In genomic region chr7:151551820-151552219, GRCh38 we compare ENCODE assay signal across 16 cellular contexts. TPM values are rescaled to one million over a fixed set of nuclear protein-coding genes. Genes with fewer than 3 reads are reported as not detected.
DNase-seq lines count a peak whose midpoint lies in the region; ATAC-seq, FAIRE-seq and TF ChIP-seq lines count a peak whose summit lies in the region.
"Had no signal": no experiment of that assay in that cellular context is flagged by ENCODE, and none has a peak within 500 bp of the region (broad histone marks: within the 10 kb centered on the region; RNA-seq: fewer than 3 reads in every experiment).

No MANE protein-coding gene starts in this region.

- no peak for TF ChIP-seq CTCF in Calu3 (IDR thresholded peaks at IDR 0.05; ENCODE audit: unreplicated experiment)
- no peak for TF ChIP-seq CTCF in chondrocyte (IDR thresholded peaks at IDR 0.05)
- TF ChIP-seq CTCF in pancreas (IDR thresholded peaks at IDR 0.05), result no peak

- H3K4me1 ChIP-seq in pancreas, result peaks cover 0 to 31% (median 5%) of the 10 kb centered on the region in 3 donors

- DNase-seq in Calu3 (no peak), NCI-H2029 (lab: John Stamatoyannopoulos, UW) (peak; percentile 68), chondrocyte (ENCODE audit: low spot score) (no peak), pancreas (no peak), NCI-H1417 (lab: John Stamatoyannopoulos, UW) (no peak), RPMI8226 (no peak)
- DNase-seq in stimulated activated CD4-positive, alpha-beta T cell treated with anti-CD3 and anti-CD28 coated beads, Interleukin-1b, Interleukin-23, amount 100 ng/mL, for 48 hours, result no peak
- DNase-seq: activated CD4-positive, alpha-beta T cell treated with anti-CD3 and anti-CD28 coated beads, Interleukin-2, amount 10 ng/mL, durations not matched to agents 7 days and 5 days; activated gamma-delta T cell treated with Interleukin-2 at 50 U/mL for 16 hours; caudate nucleus; esophagus squamous epithelium; HCEC 1CT; NCI-H82; retina; stimulated activated naive B cell treated with anti-CD40 and anti-IgM and Interleukin-4, amounts not matched to agents 10 μg/mL and 1 μg/mL and 100 μg/mL, for 72 hours had no signal

- WGBS in pancreas, 2 donors, result 85 to 90% methylated on average over 7 of the region's 7 CpGs

- H3K9me3 Mint-ChIP-seq in Calu3 (ENCODE audit: low read depth, unreplicated experiment) (no peaks in the 10 kb centered on the region), chondrocyte (ENCODE audit: low read depth) (no peaks in the 10 kb centered on the region)
- H3K9me3 Mint-ChIP-seq: activated CD4-positive, alpha-beta T cell treated with anti-CD3 and anti-CD28 coated beads, Interleukin-2, amount 10 ng/mL, durations not matched to agents 7 days and 5 days; stimulated activated naive B cell treated with anti-CD40 and anti-IgM and Interleukin-4, amounts not matched to agents 10 μg/mL and 1 μg/mL and 100 μg/mL, for 72 hours had no signal

- peak overlapping the region; percentile 12 for H3K4me3 Mint-ChIP-seq in Calu3 (ENCODE audit: low read depth, unreplicated experiment)
- no peak overlapping the region for H3K4me3 Mint-ChIP-seq in chondrocyte (ENCODE audit: unreplicated experiment)
- H3K4me3 Mint-ChIP-seq: activated CD4-positive, alpha-beta T cell treated with anti-CD3 and anti-CD28 coated beads, Interleukin-2, amount 10 ng/mL, durations not matched to agents 7 days and 5 days; stimulated activated naive B cell treated with anti-CD40 and anti-IgM and Interleukin-4, amounts not matched to agents 10 μg/mL and 1 μg/mL and 100 μg/mL, for 72 hours had no signal

- no peak overlapping the region for H3K4me3 ChIP-seq in pancreas
- H3K4me3 ChIP-seq: esophagus squamous epithelium had no signal

- H3K27me3 ChIP-seq in pancreas, result no peaks in the 10 kb centered on the region
- H3K27me3 ChIP-seq: esophagus squamous epithelium had no signal

- H3K27me3 Mint-ChIP-seq in Calu3 (ENCODE audit: unreplicated experiment) (peaks cover 4% of the 10 kb centered on the region), chondrocyte (ENCODE audit: low read depth) (no peaks in the 10 kb centered on the region)

- FAIRE-seq in pancreas (lab: Jason Lieb, UNC), result no peak
- FAIRE-seq: TTC549 had no signal

- H3K4me1 Mint-ChIP-seq in Calu3 (ENCODE audit: low read depth, unreplicated experiment) (peaks cover 38% of the 10 kb centered on the region), chondrocyte (ENCODE audit: low read depth) (peaks cover 19% of the 10 kb centered on the region)
- H3K4me1 Mint-ChIP-seq: stimulated activated naive B cell treated with anti-CD40 and anti-IgM and Interleukin-4, amounts not matched to agents 10 μg/mL and 1 μg/mL and 100 μg/mL, for 72 hours had no signal

- intact Hi-C loops in Calu3 (cut with micrococcal nuclease; ENCODE audit: unreplicated experiment), result loop anchor here (2.0 kb wide), 1 partner anchor 31 kb away; no protein-coding TSS in a partner anchor
- intact Hi-C loops in pancreas (cut with DNase I), result no loop called here

- H3K36me3 ChIP-seq in pancreas, result no peaks in the 10 kb centered on the region

- CTCF ChIA-PET in Calu3 (lab: Charles Lee), result interaction anchor here (0.8 to 2.0 kb wide), 4 partner anchors 13 to 68 kb away, joined by 3 to 10 read pairs (median 7); no protein-coding TSS in a partner anchor

- BruUV-seq in Calu3 (replicated peaks; lab: Mats Ljungman, UMichigan), result no TSS peak

- H3K27ac ChIP-seq in pancreas, result peak overlapping the region in 3 of 4 donors; percentile 38 to 87 (median 86)
- H3K27ac ChIP-seq: esophagus squamous epithelium had no signal

- H3K36me3 Mint-ChIP-seq in Calu3 (ENCODE audit: insufficient read depth, unreplicated experiment) (peaks cover 13% of the 10 kb centered on the region), chondrocyte (ENCODE audit: low read depth) (peaks cover 5% of the 10 kb centered on the region)

- ATAC-seq in pancreas, result peak in 2 of 4 donors; percentile 2 to 5
- ATAC-seq: stimulated activated naive B cell treated with anti-CD40 and anti-IgM and Interleukin-4, amounts not matched to agents 10 μg/mL and 1 μg/mL and 100 μg/mL, for 72 hours had no signal

- no peaks in the 10 kb centered on the region for H3K9me3 ChIP-seq in pancreas
- H3K9me3 ChIP-seq: esophagus squamous epithelium had no signal

- H3K27ac Mint-ChIP-seq in Calu3 (ENCODE audit: unreplicated experiment) (peak overlapping the region; percentile 68), chondrocyte (ENCODE audit: unreplicated experiment) (peak overlapping the region; percentile 18)
- H3K27ac Mint-ChIP-seq: activated CD4-positive, alpha-beta T cell treated with anti-CD3 and anti-CD28 coated beads, Interleukin-2, amount 10 ng/mL, durations not matched to agents 7 days and 5 days; stimulated activated naive B cell treated with anti-CD40 and anti-IgM and Interleukin-4, amounts not matched to agents 10 μg/mL and 1 μg/mL and 100 μg/mL, for 72 hours had no signal

RNA-seq across cellular contexts. Expression of gene RHEB, which starts 32.1 kb away (rescaled TPM):
- total RNA-seq in Calu3 (2022), result 123 and 126 TPM in 2 replicates
- 111 to 126 TPM (median 123 TPM) in 3 replicates for total RNA-seq in chondrocyte
- 10 to 100 TPM; 28.6 to 48.1 (median 35.8) TPM for total RNA-seq in pancreas
- polyA plus RNA-seq in pancreas, result 10 to 100 TPM; 32.9 to 65.9 TPM
